Comparison of ENCODE assay signal across 16 cellular contexts in genomic region chr18:4748975-4749374, GRCh38.
A peak's percentile ranks its signal among the peaks of the same experiment; 100 is the strongest.
DNase-seq lines count a peak whose midpoint lies in the region; ATAC-seq lines count a peak whose summit lies in the region.
"Had no signal": no experiment of that assay in that cellular context is flagged by ENCODE, and none has a peak within 500 bp of the region (broad histone marks: within the 10 kb centered on the region; RNA-seq: fewer than 3 reads in every experiment).

No MANE protein-coding gene starts in this region.

- DNase-seq in DMS 273 (lab: John Stamatoyannopoulos, UW; ENCODE audit: unreplicated experiment) = peak; percentile 92
- DNase-seq in NCI-H1694 treated with DMSO at 0.1 percent for 48 hours (lab: John Stamatoyannopoulos, UW) = peak; percentile 6
- peak; percentile 73 for DNase-seq in NCI-H69 (lab: John Stamatoyannopoulos, UW)
- DNase-seq in islet precursor cell = peak; percentile 57
- no peak for DNase-seq in amygdala (lab: John Stamatoyannopoulos, UW)
- DNase-seq in AG08396 (ENCODE audit: low spot score) = no peak
- no peak for DNase-seq in globus pallidus (ENCODE audit: low spot score)
- DNase-seq: 8988T; Calu3; CD4-positive, alpha-beta T cell; DMS153; DND-41; GDM1; GOT3 had no signal

- no peak for ATAC-seq in GM18520 (IDR thresholded peaks at IDR 0.05; ENCODE audit: unreplicated experiment)
- ATAC-seq: HepG2 had no signal

Comparison
In these comparisons a context has a peak if more than half of its experiments do, and no peak if none do; other contexts are left out.
1. DNase-seq: peak in DMS 273 (single experiment), NCI-H1694 treated with DMSO at 0.1 percent for 48 hours (single experiment), NCI-H69 (single experiment) and islet precursor cell (single experiment); none in amygdala (0 of 56), AG08396 (single experiment) and globus pallidus (single experiment).